In the genomic region with DNA sequence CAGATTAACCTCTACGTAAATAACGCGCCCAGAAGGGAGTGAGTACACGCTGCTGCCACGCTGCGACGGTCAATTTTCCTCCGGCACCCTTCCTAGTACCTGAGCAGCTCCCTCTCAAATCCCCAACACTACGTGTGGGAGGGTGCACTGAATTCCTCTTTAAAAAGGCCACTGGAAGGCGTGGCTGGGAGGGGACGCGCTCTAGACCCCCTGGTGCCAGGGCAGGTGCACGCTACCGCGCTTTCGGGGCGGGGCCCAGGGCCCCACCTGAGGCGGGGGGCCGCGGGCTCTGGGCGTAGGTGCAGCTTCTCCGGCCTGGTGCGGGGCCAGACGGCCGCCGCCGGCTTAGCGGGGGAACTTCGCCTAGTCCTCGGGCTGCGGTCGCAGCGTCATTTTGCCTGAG, we compare ENCODE assay signal across 8 cellular contexts. TPM values are rescaled to one million over a fixed set of nuclear protein-coding genes. Genes with fewer than 3 reads are reported as not detected.
DNase-seq lines count a peak whose midpoint lies in the region; ATAC-seq, FAIRE-seq and TF ChIP-seq lines count a peak whose summit lies in the region.

No MANE protein-coding gene starts in this region.

- H3K27me3 Mint-ChIP-seq in Caco-2 (ENCODE audit: insufficient read depth, unreplicated experiment), result no peaks in the 10 kb centered on the region
- H3K27me3 Mint-ChIP-seq in immature natural killer cell (ENCODE audit: low read depth in 3 of 3), result peaks cover 7 to 27% (median 8%) of the 10 kb centered on the region in 3 donors
- no peaks in the 10 kb centered on the region for H3K27me3 Mint-ChIP-seq in stimulated activated memory B cell treated with anti-CD40 and anti-IgM and Interleukin-4, amounts not matched to agents 10 μg/mL and 1 μg/mL and 100 μg/mL, for 72 hours

- TF ChIP-seq EP300 in K562 (IDR thresholded peaks at IDR 0.05; ENCODE audit: low read length), result no peak

- TF ChIP-seq RAD21 in K562 (CRISPR knock-in tag; conservative IDR thresholded peaks at IDR 0.05 in 1 of 2, IDR thresholded peaks at IDR 0.05 in 1 of 2), result no peak

- H3K4me1 ChIP-seq in Caco-2 (peaks cover 22% of the 10 kb centered on the region), K562 (replicated peaks in 1 of 2; ENCODE audit: control insufficient read depth in 2 of 2, insufficient read depth in 2 of 2, low read length in 2 of 2) (peaks cover 5 to 14% of the 10 kb centered on the region in 2 experiments; a peak in 4 of 5 replicates)

- H3K79me2 ChIP-seq in K562 (ENCODE audit: control insufficient read depth, insufficient read depth, low read length), result peaks cover 62% of the 10 kb centered on the region

- H3K9me1 ChIP-seq in K562 (ENCODE audit: control insufficient read depth, insufficient read depth, low read length), result no peaks in the 10 kb centered on the region

- H3K27ac ChIP-seq in K562 (ENCODE audit: extremely low read depth, low read depth, low read length), result peak overlapping the region; percentile 90

- DNase-seq in Caco-2 (peak in 1 of 2 experiments; percentile 71), NCI-H345 treated with DMSO at 0.1 percent for 48 hours (lab: John Stamatoyannopoulos, UW; ENCODE audit: unreplicated experiment) (peak; percentile 87), K562 (ENCODE audit: extremely low read depth in 1 of 4, low spot score in 3 of 4) (peak; percentile 66 to 75 (median 71)), immature natural killer cell (no peak), H54 (ENCODE audit: insufficient read length, low spot score) (no peak)

- H3K36me3 Mint-ChIP-seq in Caco-2 (ENCODE audit: insufficient read depth, unreplicated experiment), result peaks cover 47% of the 10 kb centered on the region
- H3K36me3 Mint-ChIP-seq in immature natural killer cell, result peaks cover 0 to 7% (median 3%) of the 10 kb centered on the region in 3 donors
- H3K36me3 Mint-ChIP-seq in stimulated activated memory B cell treated with anti-CD40 and anti-IgM and Interleukin-4, amounts not matched to agents 10 μg/mL and 1 μg/mL and 100 μg/mL, for 72 hours, result peaks cover 36% of the 10 kb centered on the region

- CTCF ChIA-PET in Caco-2 (lab: Charles Lee), result interaction anchor here (0.5 kb wide), 1 partner anchor 472 kb away, joined by 3 read pairs; no protein-coding TSS in a partner anchor
- CTCF ChIA-PET in K562 (lab: Yijun Ruan, JAX; ENCODE audit: low intra/inter-chr PET ratio), result no interaction called here

- no peaks in the 10 kb centered on the region for H3K27me3 ChIP-seq in Caco-2 (replicated peaks; ENCODE audit: control insufficient read depth, insufficient read depth, low read length)
- no peaks in the 10 kb centered on the region for H3K27me3 ChIP-seq in K562 (ENCODE audit: control insufficient read depth in 2 of 2, insufficient read depth in 2 of 2, low read length in 2 of 2)

- H3K27ac Mint-ChIP-seq in Caco-2 (ENCODE audit: unreplicated experiment) (peak overlapping the region; percentile 96), immature natural killer cell (peak overlapping the region; percentile 97 to 100 (median 99))
- H3K27ac Mint-ChIP-seq in stimulated activated memory B cell treated with anti-CD40 and anti-IgM and Interleukin-4, amounts not matched to agents 10 μg/mL and 1 μg/mL and 100 μg/mL, for 72 hours, result peak overlapping the region; percentile 100

- H2AFZ ChIP-seq in K562 (ENCODE audit: low read depth, low read length), result peak overlapping the region; percentile 90

- H3K9ac ChIP-seq in K562 (ENCODE audit: insufficient read depth in 1 of 2, low read depth in 2 of 2, low read length in 2 of 2), result peak overlapping the region; percentile 79 to 96

- H3K4me3 Mint-ChIP-seq in Caco-2 (ENCODE audit: unreplicated experiment), result peak overlapping the region; percentile 94
- H3K4me3 Mint-ChIP-seq in immature natural killer cell, result peak overlapping the region; percentile 98 to 99 (median 98)
- peak overlapping the region; percentile 99 for H3K4me3 Mint-ChIP-seq in stimulated activated memory B cell treated with anti-CD40 and anti-IgM and Interleukin-4, amounts not matched to agents 10 μg/mL and 1 μg/mL and 100 μg/mL, for 72 hours

- in situ Hi-C loops in K562 (cut with MboI), result no loop called here

- H3K9me3 ChIP-seq in Caco-2 (no peaks in the 10 kb centered on the region), K562 (replicated peaks; ENCODE audit: control insufficient read depth, insufficient read depth, low read depth, low read length) (no peaks in the 10 kb centered on the region)

- POLR2A ChIA-PET in Caco-2 (lab: Charles Lee), result interaction anchor here (1.4 to 3.2 kb wide), 2 partner anchors 33 to 62 kb away, joined by 4 to 19 read pairs; a partner anchor contains a TSS
- POLR2A ChIA-PET in K562 (lab: Yijun Ruan, JAX), result interaction anchor here (0.6 to 2.9 kb wide), 10 partner anchors 9 to 135 kb away, joined by 3 to 30 read pairs (median 5); no protein-coding TSS in a partner anchor

- peak overlapping the region; percentile 96 for H3K4me3 ChIP-seq in Caco-2 (ENCODE audit: low read depth, low read length)
- peak overlapping the region; percentile 75 for H3K4me3 ChIP-seq in K562

- H3K9me3 Mint-ChIP-seq in Caco-2 (ENCODE audit: unreplicated experiment) (no peaks in the 10 kb centered on the region), immature natural killer cell (no peaks in the 10 kb centered on the region)
- no peaks in the 10 kb centered on the region for H3K9me3 Mint-ChIP-seq in stimulated activated memory B cell treated with anti-CD40 and anti-IgM and Interleukin-4, amounts not matched to agents 10 μg/mL and 1 μg/mL and 100 μg/mL, for 72 hours

- TF ChIP-seq POLR2A in GM19099 (IDR thresholded peaks at IDR 0.05; ENCODE audit: extremely low read depth, insufficient read length, low read depth) (peak; percentile 40), K562 (conservative IDR thresholded peaks at IDR 0.05) (peak; percentile 59; the same call in 1 of the 2 replicates), H54 (IDR thresholded peaks at IDR 0.05; ENCODE audit: low read depth, low read length) (no peak)

- TF ChIP-seq CTCF in Caco-2 (IDR thresholded peaks at IDR 0.05; ENCODE audit: insufficient read depth in 1 of 2, low read depth in 1 of 2, low read length in 1 of 2, severe bottlenecking in 1 of 2, unreplicated experiment in 1 of 2) (no peak), K562 (IDR thresholded peaks at IDR 0.05 in 2 of 3, conservative IDR thresholded peaks at IDR 0.05 in 1 of 3; ENCODE audit: insufficient read depth in 2 of 3, low read depth in 1 of 3, low read length in 3 of 3) (no peak)

- BruUV-seq in Caco-2 (replicated peaks; lab: Mats Ljungman, UMichigan) (TSS peak; percentile 48), K562 (replicated peaks; lab: Mats Ljungman, UMichigan) (TSS peak; percentile 60)

- H3K4me2 ChIP-seq in K562 (ENCODE audit: insufficient read depth, low read length), result peak overlapping the region; percentile 93

- intact Hi-C loops in Caco-2 (cut with micrococcal nuclease; ENCODE audit: unreplicated experiment) (loop anchor here (1.0 to 10.0 kb wide), 4 partner anchors 34 to 379 kb away; a partner anchor contains a TSS), K562 (cut with micrococcal nuclease) (loop anchor here (2.0 to 5.0 kb wide), 2 partner anchors 33 to 341 kb away; a partner anchor contains a TSS)

- 1% methylated on average over 26 of the region's 33 CpGs for WGBS in K562 (ENCODE audit: insufficient coverage, low coverage, missing lambda C conversion rate)

- FAIRE-seq in K562 (lab: Jason Lieb, UNC) (no peak), H54 (lab: Jason Lieb, UNC) (no peak)

- ATAC-seq in HG03175 (IDR thresholded peaks at IDR 0.05; ENCODE audit: unreplicated experiment) (peak; percentile 15), K562 (peak; percentile 50)
- peak; percentile 65 for ATAC-seq in stimulated activated memory B cell treated with anti-CD40 and anti-IgM and Interleukin-4, amounts not matched to agents 10 μg/mL and 1 μg/mL and 100 μg/mL, for 72 hours

- peaks cover 23% of the 10 kb centered on the region for H3K4me1 Mint-ChIP-seq in Caco-2 (ENCODE audit: low read depth, unreplicated experiment)
- H3K4me1 Mint-ChIP-seq in immature natural killer cell, result peaks cover 44 to 63% of the 10 kb centered on the region in 2 donors
- peaks cover 58% of the 10 kb centered on the region for H3K4me1 Mint-ChIP-seq in stimulated activated memory B cell treated with anti-CD40 and anti-IgM and Interleukin-4, amounts not matched to agents 10 μg/mL and 1 μg/mL and 100 μg/mL, for 72 hours

- no peaks in the 10 kb centered on the region for H4K20me1 ChIP-seq in K562 (replicated peaks; ENCODE audit: control insufficient read depth, insufficient read depth, low read length)

- H3K36me3 ChIP-seq in Caco-2 (ENCODE audit: control insufficient read depth, insufficient read depth, low read length) (no peaks in the 10 kb centered on the region), K562 (ENCODE audit: control insufficient read depth, insufficient read depth, low read length) (peaks cover 43% of the 10 kb centered on the region)

RNA-seq across cellular contexts. Expression of a gene that starts 0.7 kb away (rescaled TPM):
- total RNA-seq in Caco-2 (2022) (33.2 and 36.5 TPM in 2 replicates), K562 (2014; rRNA removed) (15.9 and 24.7 TPM in 2 replicates), K562 (2014; rRNA removed; fragmentation: Illumina TruSeq; extraction: Trizol) (23.6 and 29.9 TPM in 2 replicates), K562 (2015; rRNA removed; fragmentation: Illumina TruSeq; extraction: Trizol) (24.7 and 28.2 TPM in 2 replicates), K562 (2021) (24.2 and 25.4 TPM in 2 replicates)
- total RNA-seq in K562 (2011; cell fraction: chromatin; rRNA removed; ENCODE audit: low replicate concordance), result 17.5 and 89.7 TPM in 2 replicates
- total RNA-seq in K562 (2011; cell fraction: nucleolus; rRNA removed), result 16.0 and 17.8 TPM in 2 replicates
- 20.1 and 30.6 TPM in 2 replicates for total RNA-seq in K562 (2011; cell fraction: nucleoplasm; rRNA removed)
- polyA plus RNA-seq in K562 (2011; rRNA removed) (10.7 and 11.8 TPM in 2 replicates), K562 (2014; fragmentation: Illumina TruSeq; extraction: Trizol) (9.5 and 16.0 TPM in 2 replicates), K562 (2014; fragmentation: Nextera tagmentation; extraction: Ambion mirVana) (10 to 100 TPM; 12.3 to 15.7 TPM), K562 (2014; rRNA removed) (5.8 and 6.6 TPM in 2 replicates), immature natural killer cell (10 to 100 TPM in 2 of 3 donors, 1 to 10 TPM in 1; 8.8 to 69.7 (median 35.7) TPM)
- polyA plus RNA-seq in K562 (2011; cell fraction: cytosol; rRNA removed), result 1.3 and 3.0 TPM in 2 replicates
- polyA plus RNA-seq in K562 (2011; cell fraction: nucleus; rRNA removed), result 18.0 and 18.6 TPM in 2 replicates
- 10.7 and 12.0 TPM in 2 replicates for polyA plus RNA-seq in K562 (2012)
- 88.7 and 115 TPM in 2 replicates for polyA minus RNA-seq in K562 (2011; rRNA and poly(A)+ RNA removed)
- 21.7 and 26.1 TPM in 2 replicates for polyA minus RNA-seq in K562 (2011; cell fraction: cytosol; rRNA and poly(A)+ RNA removed)
- 29.1 and 58.8 TPM in 2 replicates for polyA minus RNA-seq in K562 (2011; cell fraction: nucleus; rRNA and poly(A)+ RNA removed)

RNA-seq across cellular contexts. Expression of a gene that starts 33.4 kb away (rescaled TPM):
- 211 and 220 TPM in 2 replicates for total RNA-seq in Caco-2 (2022)
- total RNA-seq in K562 (2011; cell fraction: chromatin; rRNA removed; ENCODE audit: low replicate concordance), result 122 and 367 TPM in 2 replicates
- 101 and 132 TPM in 2 replicates for total RNA-seq in K562 (2011; cell fraction: nucleolus; rRNA removed)
- 250 and 347 TPM in 2 replicates for total RNA-seq in K562 (2011; cell fraction: nucleoplasm; rRNA removed)
- total RNA-seq in K562 (2014; rRNA removed), result 213 and 332 TPM in 2 replicates
- total RNA-seq in K562 (2014; rRNA removed; fragmentation: Illumina TruSeq; extraction: Trizol), result 378 and 409 TPM in 2 replicates
- total RNA-seq in K562 (2015; rRNA removed; fragmentation: Illumina TruSeq; extraction: Trizol), result 341 and 397 TPM in 2 replicates
- total RNA-seq in K562 (2021), result 302 and 312 TPM in 2 replicates
- polyA plus RNA-seq in K562 (2011; rRNA removed), result 451 and 487 TPM in 2 replicates
- 117 and 214 TPM in 2 replicates for polyA plus RNA-seq in K562 (2011; cell fraction: cytosol; rRNA removed)
- polyA plus RNA-seq in K562 (2011; cell fraction: nucleus; rRNA removed), result 97.9 and 211 TPM in 2 replicates
- polyA plus RNA-seq in K562 (2012), result 263 and 279 TPM in 2 replicates
- 354 and 361 TPM in 2 replicates for polyA plus RNA-seq in K562 (2014; fragmentation: Illumina TruSeq; extraction: Trizol)
- polyA plus RNA-seq in K562 (2014; fragmentation: Nextera tagmentation; extraction: Ambion mirVana), result 100 to 1,000 TPM; 384 to 550 TPM
- 389 and 437 TPM in 2 replicates for polyA plus RNA-seq in K562 (2014; rRNA removed)
- 148 and 223 TPM in 2 replicates for polyA minus RNA-seq in K562 (2011; rRNA and poly(A)+ RNA removed)
- 44.6 and 66.0 TPM in 2 replicates for polyA minus RNA-seq in K562 (2011; cell fraction: cytosol; rRNA and poly(A)+ RNA removed)
- polyA minus RNA-seq in K562 (2011; cell fraction: nucleus; rRNA and poly(A)+ RNA removed), result 155 and 334 TPM in 2 replicates
- 100 to 1,000 TPM in 2 of 3 donors, 10 to 100 TPM in 1; 88.7 to 155 (median 115) TPM for polyA plus RNA-seq in immature natural killer cell

Comparison
In these comparisons a context has a peak if more than half of its experiments do, and no peak if none do; other contexts are left out.
1. DNase-seq: peak in NCI-H345 treated with DMSO at 0.1 percent for 48 hours (single experiment) and K562 (4 of 4); none in immature natural killer cell (0 of 3) and H54 (single experiment).
2. ATAC-seq: peak in every context shown above with its lines; median percentile 65 in stimulated activated memory B cell treated with anti-CD40 and anti-IgM and Interleukin-4, amounts not matched to agents 10 μg/mL and 1 μg/mL and 100 μg/mL, for 72 hours; 50 in K562; 15 in HG03175.
3. Peak in every context shown above with its lines, with median percentiles within 50 percentile points of each other: H3K27ac Mint-ChIP-seq and H3K4me3 Mint-ChIP-seq.